Comparison of ENCODE assay signal across 14 cellular contexts in genomic region chr10:75067272-75067671, GRCh38. TPM values are rescaled to one million over a fixed set of nuclear protein-coding genes. Genes with fewer than 3 reads are reported as not detected.
DNase-seq lines count a peak whose midpoint lies in the region; ATAC-seq and TF ChIP-seq lines count a peak whose summit lies in the region.
"Had no signal": no experiment of that assay in that cellular context is flagged by ENCODE, and none has a peak within 500 bp of the region (broad histone marks: within the 10 kb centered on the region; RNA-seq: fewer than 3 reads in every experiment).

No MANE protein-coding gene starts in this region.

- H3K79me2 ChIP-seq in mammary epithelial cell (ENCODE audit: insufficient read depth, low read length), result no peaks in the 10 kb centered on the region

- H3K4me3 ChIP-seq in IMR-90 (ENCODE audit: insufficient read depth, low read depth, low read length), result no peak overlapping the region
- H3K4me3 ChIP-seq in mesenchymal stem cell (ENCODE audit: insufficient read depth in 1 of 2, low read depth in 1 of 2, low read length in 2 of 2), result no peak overlapping the region
- no peak overlapping the region for H3K4me3 ChIP-seq in mammary epithelial cell (replicated peaks in 1 of 3; ENCODE audit: insufficient read depth in 1 of 3, low read depth in 2 of 3, low read length in 3 of 3)

- H3K4ac ChIP-seq in IMR-90 (ENCODE audit: low read depth, low read length) (no peak overlapping the region; the same call in 1 of the 2 replicates), mesenchymal stem cell (ENCODE audit: low read depth in 1 of 2, low read length in 2 of 2) (no peak overlapping the region)

- H2AK5ac ChIP-seq in IMR-90 (ENCODE audit: low read depth, low read length) (no peak overlapping the region), mesenchymal stem cell (ENCODE audit: low read length, severe bottlenecking) (no peak overlapping the region)

- H2BK120ac ChIP-seq in IMR-90 (ENCODE audit: low read depth, low read length) (no peak overlapping the region), mesenchymal stem cell (ENCODE audit: low read depth, low read length) (no peak overlapping the region)

- no peak overlapping the region for H3K27ac ChIP-seq in IMR-90 (ENCODE audit: insufficient read depth, low read length)
- no peak overlapping the region for H3K27ac ChIP-seq in mesenchymal stem cell (ENCODE audit: low read length, poor library complexity, severe bottlenecking)
- no peak overlapping the region for H3K27ac ChIP-seq in mammary epithelial cell (ENCODE audit: insufficient read depth, low read depth, low read length)

- H3K4me1 ChIP-seq in IMR-90 (ENCODE audit: control insufficient read depth, insufficient read depth, low read length) (peaks cover 3% of the 10 kb centered on the region), mesenchymal stem cell (ENCODE audit: control insufficient read depth, insufficient read depth, low read depth, low read length) (peaks cover 3% of the 10 kb centered on the region), mammary epithelial cell (ENCODE audit: insufficient read depth, low read length) (no peaks in the 10 kb centered on the region)
- H3K4me1 ChIP-seq: Caco-2 had no signal

- POLR2A ChIA-PET in IMR-90 (lab: Charles Lee; ENCODE audit: unreplicated experiment), result no interaction called here

- H4K5ac ChIP-seq in IMR-90 (ENCODE audit: low read depth, low read length), result no peak overlapping the region

- dilution Hi-C loops in IMR-90 (cut with HindIII; ENCODE audit: low sequenced_read_pairs, unreplicated experiment) (no loop called here), mammary epithelial cell (cut with HindIII; ENCODE audit: low sequenced_read_pairs) (no loop called here)

- H3K36me3 ChIP-seq in IMR-90 (ENCODE audit: control insufficient read depth, insufficient read depth, low read length) (no peaks in the 10 kb centered on the region), mesenchymal stem cell (ENCODE audit: control insufficient read depth in 1 of 2, insufficient read depth in 2 of 2, low read depth in 1 of 2, low read length in 2 of 2) (no peaks in the 10 kb centered on the region), mammary epithelial cell (ENCODE audit: insufficient read depth, low read length) (no peaks in the 10 kb centered on the region)

- no peak overlapping the region for H4K8ac ChIP-seq in IMR-90 (ENCODE audit: low read depth in 2 of 2, low read length in 2 of 2)
- peak overlapping the region; percentile 56 for H4K8ac ChIP-seq in mesenchymal stem cell (ENCODE audit: low read length)

- in situ Hi-C loops in IMR-90 (cut with MboI; ENCODE audit: low sequenced_read_pairs) (no loop called here), mammary epithelial cell (cut with MboI; ENCODE audit: low sequenced_read_pairs in 2 of 2) (no loop called here)

- H3K9me3 ChIP-seq in IMR-90 (ENCODE audit: control insufficient read depth, insufficient read depth, low read length) (no peaks in the 10 kb centered on the region), mesenchymal stem cell (ENCODE audit: control insufficient read depth, low read length) (no peaks in the 10 kb centered on the region), mammary epithelial cell (replicated peaks; ENCODE audit: insufficient read depth, low read length) (no peaks in the 10 kb centered on the region)
- H3K9me3 ChIP-seq: Caco-2 had no signal

- no peak overlapping the region for H3K56ac ChIP-seq in IMR-90 (ENCODE audit: extremely low read depth, insufficient read depth, low read length)

- TF ChIP-seq CTCF in IMR-90 (conservative IDR thresholded peaks at IDR 0.05; ENCODE audit: low read depth, low read length), result no peak
- no peak for TF ChIP-seq CTCF in omental fat pad (IDR thresholded peaks at IDR 0.05)
- TF ChIP-seq CTCF in mammary epithelial cell (conservative IDR thresholded peaks at IDR 0.05 in 1 of 2, IDR thresholded peaks at IDR 0.05 in 1 of 2; ENCODE audit: extremely low read depth in 1 of 2, insufficient read depth in 1 of 2, low read depth in 1 of 2, low read length in 2 of 2), result no peak

- H4K91ac ChIP-seq in IMR-90 (ENCODE audit: insufficient read depth, low read depth, low read length) (no peak overlapping the region), mesenchymal stem cell (ENCODE audit: low read length) (no peak overlapping the region)

- DNase-seq in IMR-90, result no peak
- no peak for DNase-seq in mesenchymal stem cell
- no peak for DNase-seq in omental fat pad (ENCODE audit: low spot score)
- DNase-seq in stimulated activated CD4-positive, alpha-beta T cell treated with anti-CD3 and anti-CD28 coated beads, Interleukin-4, amount 100 ng/mL, for 4 hours, result no peak
- DNase-seq in mammary epithelial cell, result no peak
- DNase-seq: C1 segment of cervical spinal cord; Caco-2; CD4-positive, alpha-beta memory T cell; DMS153; DND-41; H9; HFFc6 had no signal

- no peak overlapping the region for H2BK15ac ChIP-seq in IMR-90 (ENCODE audit: low read depth, low read length)
- H2BK15ac ChIP-seq in mesenchymal stem cell (ENCODE audit: low read depth, poor library complexity, severe bottlenecking), result no peak overlapping the region

- H3K9me1 ChIP-seq in IMR-90 (ENCODE audit: insufficient read depth, low read length), result no peaks in the 10 kb centered on the region; the same call in 1 of the 2 replicates

- H2AFZ ChIP-seq in IMR-90 (replicated peaks; ENCODE audit: low read length, poor library complexity) (peak overlapping the region; percentile 56), mesenchymal stem cell (ENCODE audit: low read depth, low read length) (no peak overlapping the region), mammary epithelial cell (ENCODE audit: low read depth, low read length) (no peak overlapping the region)

- WGBS in IMR-90 (ENCODE audit: extremely low coverage in 2 of 2, insufficient read length in 1 of 2), 2 experiments, result 100% methylated on average over 1 of the region's 7 CpGs; no CpG with 5 or more reads in 1 of the 2 experiments
- 96% methylated on average over 5 of the region's 7 CpGs for WGBS in mesenchymal stem cell
- 73% methylated on average over 4 of the region's 7 CpGs for WGBS in mammary epithelial cell (ENCODE audit: low coverage, missing lambda C conversion rate)

- intact Hi-C loops in IMR-90 (cut with micrococcal nuclease) (no loop called here), mammary epithelial cell (cut with micrococcal nuclease) (no loop called here)

- no peak overlapping the region for H2BK20ac ChIP-seq in IMR-90 (ENCODE audit: low read depth, low read length)

- no peak overlapping the region for H3K23ac ChIP-seq in IMR-90 (ENCODE audit: low read depth, low read length)
- H3K23ac ChIP-seq in mesenchymal stem cell (ENCODE audit: low read length in 2 of 2), result no peak overlapping the region

- H2BK5ac ChIP-seq in IMR-90 (ENCODE audit: low read depth, low read length, poor library complexity, severe bottlenecking), result no peak overlapping the region
- H2BK5ac ChIP-seq in mesenchymal stem cell (ENCODE audit: low read depth, low read length, poor library complexity, severe bottlenecking), result no peak overlapping the region

- no peak overlapping the region for H3K18ac ChIP-seq in IMR-90 (ENCODE audit: low read depth, low read length)
- H3K18ac ChIP-seq in mesenchymal stem cell (ENCODE audit: low read depth in 1 of 2, low read length in 2 of 2), result no peak overlapping the region

- H3K27me3 ChIP-seq in IMR-90 (ENCODE audit: control insufficient read depth, insufficient read depth, low read length), result no peaks in the 10 kb centered on the region
- no peaks in the 10 kb centered on the region for H3K27me3 ChIP-seq in mesenchymal stem cell (ENCODE audit: control insufficient read depth in 1 of 2, insufficient read depth in 1 of 2, low read length in 2 of 2)
- no peaks in the 10 kb centered on the region for H3K27me3 ChIP-seq in mammary epithelial cell (ENCODE audit: insufficient read depth, low read length)

- no peak overlapping the region for H3K4me2 ChIP-seq in IMR-90 (ENCODE audit: low read depth, low read length)
- no peak overlapping the region for H3K4me2 ChIP-seq in mesenchymal stem cell (ENCODE audit: low read length, poor library complexity, severe bottlenecking)
- no peak overlapping the region for H3K4me2 ChIP-seq in mammary epithelial cell (ENCODE audit: insufficient read depth, low read depth, low read length)

- no TSS peak for BruUV-seq in IMR-90 (replicated peaks; lab: Mats Ljungman, UMichigan)
- BruUV-seq in mammary epithelial cell (replicated peaks; lab: Mats Ljungman, UMichigan), result no TSS peak

- CTCF ChIA-PET in IMR-90 (lab: Yijun Ruan, JAX), result no interaction called here
- CTCF ChIA-PET in mammary epithelial cell (lab: Charles Lee; ENCODE audit: low non-redundant PET), result no interaction called here

- H3K14ac ChIP-seq in IMR-90 (replicated peaks; ENCODE audit: low read depth, low read length) (no peak overlapping the region), mesenchymal stem cell (ENCODE audit: low read length in 2 of 2) (no peak overlapping the region)

- no peak for TF ChIP-seq POLR2A in IMR-90 (IDR thresholded peaks at IDR 0.05; ENCODE audit: low read depth, low read length)

- no peak overlapping the region for H2AK9ac ChIP-seq in IMR-90 (replicated peaks; ENCODE audit: low read depth, low read length, poor library complexity)

- H3K79me1 ChIP-seq in IMR-90 (ENCODE audit: low read depth in 1 of 2, low read length in 2 of 2) (no peaks in the 10 kb centered on the region), mesenchymal stem cell (replicated peaks; ENCODE audit: low read length, poor library complexity, severe bottlenecking) (no peaks in the 10 kb centered on the region)

- H4K20me1 ChIP-seq in IMR-90 (ENCODE audit: insufficient read depth, low read length), result no peaks in the 10 kb centered on the region
- no peaks in the 10 kb centered on the region for H4K20me1 ChIP-seq in mammary epithelial cell (ENCODE audit: insufficient read depth, low read length)

- TF ChIP-seq RAD21 in IMR-90 (IDR thresholded peaks at IDR 0.05; ENCODE audit: low read length), result no peak

- no peak overlapping the region for H2BK12ac ChIP-seq in mesenchymal stem cell (ENCODE audit: low read length in 2 of 2)

- H3K9ac ChIP-seq in IMR-90 (ENCODE audit: low read depth, low read length) (no peak overlapping the region), mesenchymal stem cell (ENCODE audit: low read length) (no peak overlapping the region), mammary epithelial cell (ENCODE audit: insufficient read depth, low read length) (no peak overlapping the region)

- ATAC-seq in IMR-90 (ENCODE audit: low read depth), result no peak
- ATAC-seq in omental fat pad (ENCODE audit: low FRiP score), result peak; percentile 13
- no peak for ATAC-seq in HG03196 (IDR thresholded peaks at IDR 0.05; ENCODE audit: unreplicated experiment)
- ATAC-seq: HCT116 had no signal

TF ChIP-seq in IMR-90, 13 proteins besides CTCF, POLR2A, EP300 and RAD21 (continues in another document):
- TF ChIP-seq MAZ (IDR thresholded peaks at IDR 0.05; ENCODE audit: borderline replicate concordance, low read depth, low read length), result no peak
- TF ChIP-seq BHLHE40 (IDR thresholded peaks at IDR 0.05; ENCODE audit: low read depth, low read length), result no peak

RNA-seq across cellular contexts. Expression of gene SAMD8, which starts 44.2 kb away (rescaled TPM):
- total RNA-seq in IMR-90 (2012; rRNA removed), result 28.7 and 34.2 TPM in 2 replicates
- polyA plus RNA-seq in IMR-90 (2012; rRNA removed), result 8.6 and 10.1 TPM in 2 replicates
- polyA plus RNA-seq in IMR-90 (2012; cell fraction: cytosol; rRNA removed), result 3.7 and 5.3 TPM in 2 replicates
- polyA plus RNA-seq in IMR-90 (2012; cell fraction: nucleus; rRNA removed; ENCODE audit: low replicate concordance), result 2.2 and 12.3 TPM in 2 replicates
- 12.8 TPM for polyA plus RNA-seq in mesenchymal stem cell (2013, experiment 1 of 2)
- 13.2 TPM for polyA plus RNA-seq in mesenchymal stem cell (2013, experiment 2 of 2)
- total RNA-seq in omental fat pad, result 10 to 100 TPM; 38.9 to 54.2 (median 43.7) TPM
- total RNA-seq in mammary epithelial cell, result 10 to 100 TPM; 30.1 to 39.5 TPM
- 12.6 TPM for polyA plus RNA-seq in mammary epithelial cell
- 57.1 TPM for polyA minus RNA-seq in mammary epithelial cell
